ENCODE assay signal across 1 cellular context in the genomic region with DNA sequence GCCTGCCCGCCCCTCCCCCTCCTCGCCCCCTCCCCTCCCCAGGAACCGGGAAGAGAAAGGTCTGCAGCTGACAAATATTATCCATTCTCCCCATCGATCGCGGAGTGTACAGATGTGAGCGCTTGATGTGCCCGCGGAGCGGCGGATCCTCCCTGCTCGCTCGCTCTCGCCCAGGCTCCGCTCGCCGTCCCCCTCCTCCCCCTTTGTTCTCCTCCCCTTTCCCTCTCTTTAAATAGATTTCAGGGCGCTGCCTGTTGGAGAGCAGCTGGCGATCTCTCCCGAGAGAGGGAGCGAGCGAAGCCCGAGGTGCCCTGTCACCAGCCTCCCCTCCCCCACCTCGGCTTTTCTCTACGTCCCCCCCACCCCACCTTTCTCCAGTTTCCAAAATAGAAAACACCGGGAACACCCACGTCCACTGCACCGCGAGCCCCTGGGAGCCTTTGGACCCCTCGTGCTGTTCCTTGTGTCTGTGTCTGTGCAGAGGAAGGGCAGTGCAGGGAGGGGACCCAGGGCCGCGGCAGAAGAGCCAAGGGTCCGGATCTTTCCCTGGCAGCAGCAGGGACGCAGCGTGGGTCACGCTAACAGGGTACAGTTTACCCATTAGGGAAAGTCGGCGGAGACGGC.
TF ChIP-seq lines count a peak whose summit lies in the region.

No MANE protein-coding gene starts in this region.

TF ChIP-seq in HepG2, 621 proteins besides CTCF, POLR2A, EP300 and RAD21 (continued from another document and continues in another):
- TF ChIP-seq, protein P1, sequence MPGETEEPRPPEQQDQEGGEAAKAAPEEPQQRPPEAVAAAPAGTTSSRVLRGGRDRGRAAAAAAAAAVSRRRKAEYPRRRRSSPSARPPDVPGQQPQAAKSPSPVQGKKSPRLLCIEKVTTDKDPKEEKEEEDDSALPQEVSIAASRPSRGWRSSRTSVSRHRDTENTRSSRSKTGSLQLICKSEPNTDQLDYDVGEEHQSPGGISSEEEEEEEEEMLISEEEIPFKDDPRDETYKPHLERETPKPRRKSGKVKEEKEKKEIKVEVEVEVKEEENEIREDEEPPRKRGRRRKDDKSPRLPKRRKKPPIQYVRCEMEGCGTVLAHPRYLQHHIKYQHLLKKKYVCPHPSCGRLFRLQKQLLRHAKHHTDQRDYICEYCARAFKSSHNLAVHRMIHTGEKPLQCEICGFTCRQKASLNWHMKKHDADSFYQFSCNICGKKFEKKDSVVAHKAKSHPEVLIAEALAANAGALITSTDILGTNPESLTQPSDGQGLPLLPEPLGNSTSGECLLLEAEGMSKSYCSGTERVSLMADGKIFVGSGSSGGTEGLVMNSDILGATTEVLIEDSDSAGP (CRISPR knock-in tag; IDR thresholded peaks at IDR 0.05; ENCODE audit: borderline replicate concordance): 0 out of 2 replicates have a peak, but pooled peaks have one; percentile 22
- no peak for TF ChIP-seq KLF9 (CRISPR knock-in tag; IDR thresholded peaks at IDR 0.05; ENCODE audit: low read depth)
- TF ChIP-seq HMG20B (CRISPR knock-in tag; conservative IDR thresholded peaks at IDR 0.05): no peak
- no peak for TF ChIP-seq SKI (IDR thresholded peaks at IDR 0.05; ENCODE audit: partially characterized antibody)
- TF ChIP-seq RXRB (CRISPR knock-in tag; IDR thresholded peaks at IDR 0.05; ENCODE audit: borderline replicate concordance): peak; percentile 33
- TF ChIP-seq, protein P2, sequence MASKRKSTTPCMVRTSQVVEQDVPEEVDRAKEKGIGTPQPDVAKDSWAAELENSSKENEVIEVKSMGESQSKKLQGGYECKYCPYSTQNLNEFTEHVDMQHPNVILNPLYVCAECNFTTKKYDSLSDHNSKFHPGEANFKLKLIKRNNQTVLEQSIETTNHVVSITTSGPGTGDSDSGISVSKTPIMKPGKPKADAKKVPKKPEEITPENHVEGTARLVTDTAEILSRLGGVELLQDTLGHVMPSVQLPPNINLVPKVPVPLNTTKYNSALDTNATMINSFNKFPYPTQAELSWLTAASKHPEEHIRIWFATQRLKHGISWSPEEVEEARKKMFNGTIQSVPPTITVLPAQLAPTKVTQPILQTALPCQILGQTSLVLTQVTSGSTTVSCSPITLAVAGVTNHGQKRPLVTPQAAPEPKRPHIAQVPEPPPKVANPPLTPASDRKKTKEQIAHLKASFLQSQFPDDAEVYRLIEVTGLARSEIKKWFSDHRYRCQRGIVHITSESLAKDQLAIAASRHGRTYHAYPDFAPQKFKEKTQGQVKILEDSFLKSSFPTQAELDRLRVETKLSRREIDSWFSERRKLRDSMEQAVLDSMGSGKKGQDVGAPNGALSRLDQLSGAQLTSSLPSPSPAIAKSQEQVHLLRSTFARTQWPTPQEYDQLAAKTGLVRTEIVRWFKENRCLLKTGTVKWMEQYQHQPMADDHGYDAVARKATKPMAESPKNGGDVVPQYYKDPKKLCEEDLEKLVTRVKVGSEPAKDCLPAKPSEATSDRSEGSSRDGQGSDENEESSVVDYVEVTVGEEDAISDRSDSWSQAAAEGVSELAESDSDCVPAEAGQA (IDR thresholded peaks at IDR 0.05; ENCODE audit: low read depth): no peak
- TF ChIP-seq, protein P2 (CRISPR knock-in tag; IDR thresholded peaks at IDR 0.05; ENCODE audit: borderline replicate concordance): no peak
- TF ChIP-seq MAFF (IDR thresholded peaks at IDR 0.05; ENCODE audit: low read depth, low read length): no peak
- TF ChIP-seq MEF2D (CRISPR knock-in tag; IDR thresholded peaks at IDR 0.05): no peak
- TF ChIP-seq ZNF768 (CRISPR knock-in tag; IDR thresholded peaks at IDR 0.05): no peak
- TF ChIP-seq GZF1 (CRISPR knock-in tag; IDR thresholded peaks at IDR 0.05): no peak
- no peak for TF ChIP-seq ZFAT (CRISPR knock-in tag; conservative IDR thresholded peaks at IDR 0.05)
- TF ChIP-seq MZF1 (CRISPR knock-in tag; IDR thresholded peaks at IDR 0.05; ENCODE audit: borderline replicate concordance): no peak
- TF ChIP-seq ZNF660 (CRISPR knock-in tag; IDR thresholded peaks at IDR 0.05; ENCODE audit: borderline replicate concordance, low read depth): no peak
- no peak for TF ChIP-seq ATF7 (IDR thresholded peaks at IDR 0.05)
- TF ChIP-seq ATF7 (CRISPR knock-in tag; IDR thresholded peaks at IDR 0.05): no peak
- TF ChIP-seq ZNF235 (CRISPR knock-in tag; IDR thresholded peaks at IDR 0.05; ENCODE audit: borderline replicate concordance): no peak
- no peak for TF ChIP-seq RFXANK (CRISPR knock-in tag; IDR thresholded peaks at IDR 0.05)
- TF ChIP-seq SIN3B (IDR thresholded peaks at IDR 0.05; ENCODE audit: low read length): no peak
- TF ChIP-seq MIER3 (CRISPR knock-in tag; IDR thresholded peaks at IDR 0.05; ENCODE audit: borderline replicate concordance): no peak
- peak; percentile 41; the same call in 1 of the 2 replicates for TF ChIP-seq GATAD2A (CRISPR knock-in tag; IDR thresholded peaks at IDR 0.05)
- TF ChIP-seq ZBTB20 (CRISPR knock-in tag; IDR thresholded peaks at IDR 0.05; ENCODE audit: borderline replicate concordance, low read depth): no peak
- TF ChIP-seq TCF12 (IDR thresholded peaks at IDR 0.05): no peak
- no peak for TF ChIP-seq TCF12 (CRISPR knock-in tag; IDR thresholded peaks at IDR 0.05)
- no peak for TF ChIP-seq AHR (CRISPR knock-in tag; IDR thresholded peaks at IDR 0.05)
- TF ChIP-seq ZNF747 (CRISPR knock-in tag; IDR thresholded peaks at IDR 0.05; ENCODE audit: borderline replicate concordance): no peak
- no peak for TF ChIP-seq GLI4 (CRISPR knock-in tag; IDR thresholded peaks at IDR 0.05; ENCODE audit: borderline replicate concordance)
- no peak for TF ChIP-seq KDM6A (CRISPR knock-in tag; IDR thresholded peaks at IDR 0.05; ENCODE audit: low read depth)
- TF ChIP-seq CCAR2 (optimal IDR thresholded peaks at IDR 0.05; ENCODE audit: low read depth, low read length): no peak
- TF ChIP-seq ZFP36L1 (CRISPR knock-in tag; IDR thresholded peaks at IDR 0.05): no peak
- TF ChIP-seq BORCS8-MEF2B (CRISPR knock-in tag; IDR thresholded peaks at IDR 0.05): no peak
- TF ChIP-seq ZNF703 (CRISPR knock-in tag; IDR thresholded peaks at IDR 0.05; ENCODE audit: borderline replicate concordance): no peak
- no peak for TF ChIP-seq SP2 (CRISPR knock-in tag; IDR thresholded peaks at IDR 0.05)
- no peak for TF ChIP-seq ZNF550 (CRISPR knock-in tag; IDR thresholded peaks at IDR 0.05; ENCODE audit: borderline replicate concordance)
- no peak for TF ChIP-seq ZFP36 (IDR thresholded peaks at IDR 0.05; ENCODE audit: borderline replicate concordance, low read depth, low read length, partially characterized antibody)
- TF ChIP-seq ZNF513 (CRISPR knock-in tag; conservative IDR thresholded peaks at IDR 0.05): no peak
- TF ChIP-seq, protein P3, sequence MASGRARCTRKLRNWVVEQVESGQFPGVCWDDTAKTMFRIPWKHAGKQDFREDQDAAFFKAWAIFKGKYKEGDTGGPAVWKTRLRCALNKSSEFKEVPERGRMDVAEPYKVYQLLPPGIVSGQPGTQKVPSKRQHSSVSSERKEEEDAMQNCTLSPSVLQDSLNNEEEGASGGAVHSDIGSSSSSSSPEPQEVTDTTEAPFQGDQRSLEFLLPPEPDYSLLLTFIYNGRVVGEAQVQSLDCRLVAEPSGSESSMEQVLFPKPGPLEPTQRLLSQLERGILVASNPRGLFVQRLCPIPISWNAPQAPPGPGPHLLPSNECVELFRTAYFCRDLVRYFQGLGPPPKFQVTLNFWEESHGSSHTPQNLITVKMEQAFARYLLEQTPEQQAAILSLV (CRISPR knock-in tag; IDR thresholded peaks at IDR 0.05; ENCODE audit: borderline replicate concordance): no peak
- TF ChIP-seq ZNF468 (CRISPR knock-in tag; IDR thresholded peaks at IDR 0.05): no peak
- TF ChIP-seq SMAD9 (CRISPR knock-in tag; IDR thresholded peaks at IDR 0.05): no peak
- no peak for TF ChIP-seq NCOR1 (IDR thresholded peaks at IDR 0.05; ENCODE audit: borderline replicate concordance, low read length)
- TF ChIP-seq MAZ (IDR thresholded peaks at IDR 0.05; ENCODE audit: borderline replicate concordance, low read depth, low read length): peak; percentile 58; the same call in 1 of the 2 replicates
- TF ChIP-seq MAZ (CRISPR knock-in tag; IDR thresholded peaks at IDR 0.05; ENCODE audit: low read depth): 0 out of 2 replicates have a peak, but pooled peaks have one; percentile 27
- TF ChIP-seq ZNF598 (CRISPR knock-in tag; IDR thresholded peaks at IDR 0.05; ENCODE audit: borderline replicate concordance): no peak
- TF ChIP-seq NFE2L2 (IDR thresholded peaks at IDR 0.05; ENCODE audit: low read length): no peak
- TF ChIP-seq ZNF607 (CRISPR knock-in tag; IDR thresholded peaks at IDR 0.05; ENCODE audit: borderline replicate concordance): no peak
- no peak for TF ChIP-seq ZNF7 (CRISPR knock-in tag; IDR thresholded peaks at IDR 0.05)
- TF ChIP-seq, protein P4, sequence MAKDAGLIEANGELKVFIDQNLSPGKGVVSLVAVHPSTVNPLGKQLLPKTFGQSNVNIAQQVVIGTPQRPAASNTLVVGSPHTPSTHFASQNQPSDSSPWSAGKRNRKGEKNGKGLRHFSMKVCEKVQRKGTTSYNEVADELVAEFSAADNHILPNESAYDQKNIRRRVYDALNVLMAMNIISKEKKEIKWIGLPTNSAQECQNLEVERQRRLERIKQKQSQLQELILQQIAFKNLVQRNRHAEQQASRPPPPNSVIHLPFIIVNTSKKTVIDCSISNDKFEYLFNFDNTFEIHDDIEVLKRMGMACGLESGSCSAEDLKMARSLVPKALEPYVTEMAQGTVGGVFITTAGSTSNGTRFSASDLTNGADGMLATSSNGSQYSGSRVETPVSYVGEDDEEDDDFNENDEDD (CRISPR knock-in tag; IDR thresholded peaks at IDR 0.05; ENCODE audit: borderline replicate concordance): no peak
- no peak for TF ChIP-seq RAD51 (IDR thresholded peaks at IDR 0.05; ENCODE audit: borderline replicate concordance)
- no peak for TF ChIP-seq POGZ (CRISPR knock-in tag; IDR thresholded peaks at IDR 0.05)
- no peak for TF ChIP-seq HNRNPLL (IDR thresholded peaks at IDR 0.05; ENCODE audit: low read depth, low read length, poor library complexity, severe bottlenecking)
- TF ChIP-seq, protein P5, sequence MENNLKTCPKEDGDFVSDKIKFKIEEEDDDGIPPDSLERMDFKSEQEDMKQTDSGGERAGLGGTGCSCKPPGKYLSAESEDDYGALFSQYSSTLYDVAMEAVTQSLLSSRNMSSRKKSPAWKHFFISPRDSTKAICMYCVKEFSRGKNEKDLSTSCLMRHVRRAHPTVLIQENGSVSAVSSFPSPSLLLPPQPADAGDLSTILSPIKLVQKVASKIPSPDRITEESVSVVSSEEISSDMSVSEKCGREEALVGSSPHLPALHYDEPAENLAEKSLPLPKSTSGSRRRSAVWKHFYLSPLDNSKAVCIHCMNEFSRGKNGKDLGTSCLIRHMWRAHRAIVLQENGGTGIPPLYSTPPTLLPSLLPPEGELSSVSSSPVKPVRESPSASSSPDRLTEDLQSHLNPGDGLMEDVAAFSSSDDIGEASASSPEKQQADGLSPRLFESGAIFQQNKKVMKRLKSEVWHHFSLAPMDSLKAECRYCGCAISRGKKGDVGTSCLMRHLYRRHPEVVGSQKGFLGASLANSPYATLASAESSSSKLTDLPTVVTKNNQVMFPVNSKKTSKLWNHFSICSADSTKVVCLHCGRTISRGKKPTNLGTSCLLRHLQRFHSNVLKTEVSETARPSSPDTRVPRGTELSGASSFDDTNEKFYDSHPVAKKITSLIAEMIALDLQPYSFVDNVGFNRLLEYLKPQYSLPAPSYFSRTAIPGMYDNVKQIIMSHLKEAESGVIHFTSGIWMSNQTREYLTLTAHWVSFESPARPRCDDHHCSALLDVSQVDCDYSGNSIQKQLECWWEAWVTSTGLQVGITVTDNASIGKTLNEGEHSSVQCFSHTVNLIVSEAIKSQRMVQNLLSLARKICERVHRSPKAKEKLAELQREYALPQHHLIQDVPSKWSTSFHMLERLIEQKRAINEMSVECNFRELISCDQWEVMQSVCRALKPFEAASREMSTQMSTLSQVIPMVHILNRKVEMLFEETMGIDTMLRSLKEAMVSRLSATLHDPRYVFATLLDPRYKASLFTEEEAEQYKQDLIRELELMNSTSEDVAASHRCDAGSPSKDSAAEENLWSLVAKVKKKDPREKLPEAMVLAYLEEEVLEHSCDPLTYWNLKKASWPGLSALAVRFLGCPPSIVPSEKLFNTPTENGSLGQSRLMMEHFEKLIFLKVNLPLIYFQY (CRISPR knock-in tag; IDR thresholded peaks at IDR 0.05; ENCODE audit: borderline replicate concordance): no peak
- TF ChIP-seq BCL6 (CRISPR knock-in tag; IDR thresholded peaks at IDR 0.05): peak; percentile 64
- peak; percentile 48; the same call in 1 of the 2 replicates for TF ChIP-seq KDM2A (CRISPR knock-in tag; IDR thresholded peaks at IDR 0.05; ENCODE audit: borderline replicate concordance, low read depth)
- 0 out of 2 replicates have a peak, but pooled peaks have one; percentile 55 for TF ChIP-seq ZSCAN25 (CRISPR knock-in tag; IDR thresholded peaks at IDR 0.05)
- peak; percentile 52 for TF ChIP-seq RARA (CRISPR knock-in tag; IDR thresholded peaks at IDR 0.05)
